ENCODE assay signal across 12 cellular contexts in genomic region chr1:11651017-11651416, GRCh38. TPM values are rescaled to one million over a fixed set of nuclear protein-coding genes. Genes with fewer than 3 reads are reported as not detected.
A peak's percentile ranks its signal among the peaks of the same experiment; 100 is the strongest.
DNase-seq lines count a peak whose midpoint lies in the region; ATAC-seq and TF ChIP-seq lines count a peak whose summit lies in the region.
"Had no signal": no experiment of that assay in that cellular context is flagged by ENCODE, and none has a peak within 500 bp of the region (broad histone marks: within the 10 kb centered on the region; RNA-seq: fewer than 3 reads in every experiment).

No MANE protein-coding gene starts in this region.

- peak overlapping the region; percentile 76 for H3K4me2 ChIP-seq in hepatocyte

- peaks cover 14% of the 10 kb centered on the region for H3K27me3 Mint-ChIP-seq in activated CD4-positive, alpha-beta T cell treated with anti-CD3 and anti-CD28 coated beads, Interleukin-2, amount 10 ng/mL, durations not matched to agents 7 days and 5 days
- H3K27me3 Mint-ChIP-seq in WTC11 (ENCODE audit: low read depth) = peaks cover 22% of the 10 kb centered on the region
- no peaks in the 10 kb centered on the region for H3K27me3 Mint-ChIP-seq in stimulated activated memory B cell treated with anti-CD40 and anti-IgM and Interleukin-4, amounts not matched to agents 10 μg/mL and 1 μg/mL and 100 μg/mL, for 72 hours

- peaks cover 26% of the 10 kb centered on the region for H3K79me2 ChIP-seq in hepatocyte

- no peak for TF ChIP-seq CTCF in WTC11 (IDR thresholded peaks at IDR 0.05)
- TF ChIP-seq CTCF in hepatocyte (IDR thresholded peaks at IDR 0.05; ENCODE audit: poor library complexity) = no peak
- TF ChIP-seq CTCF in uterus (IDR thresholded peaks at IDR 0.05) = no peak

- H3K4me3 ChIP-seq in hepatocyte (no peak overlapping the region), uterus (no peak overlapping the region)
- H3K4me3 ChIP-seq: psoas muscle had no signal

- H4K20me1 ChIP-seq in hepatocyte (ENCODE audit: insufficient read depth, poor library complexity, severe bottlenecking) = no peaks in the 10 kb centered on the region

- H3K36me3 ChIP-seq in hepatocyte (replicated peaks; ENCODE audit: insufficient read depth, low read depth) = no peaks in the 10 kb centered on the region
- H3K36me3 ChIP-seq in uterus = no peaks in the 10 kb centered on the region

- H3K9me2 ChIP-seq in hepatocyte (replicated peaks; ENCODE audit: insufficient read depth) = no peaks in the 10 kb centered on the region

- no peak for DNase-seq in activated CD4-positive, alpha-beta T cell treated with anti-CD3 and anti-CD28 coated beads, Interleukin-2, amount 10 ng/mL, durations not matched to agents 7 days and 5 days
- no peak for DNase-seq in activated CD4-positive, alpha-beta T cell treated with anti-CD3 and anti-CD28 coated beads, Interleukin-2, amount 50 U/mL, for 48 hours
- no peak for DNase-seq in WTC11 (ENCODE audit: low spot score)
- no peak for DNase-seq in hepatocyte (ENCODE audit: low spot score)
- DNase-seq in uterus = no peak
- DNase-seq in SHP77 treated with DMSO at 0.1 percent for 48 hours (lab: John Stamatoyannopoulos, UW) = no peak
- DNase-seq: ACHN, NCI-H2227 treated with DMSO at 0.1 percent for 48 hours had no signal

- H3K4me1 Mint-ChIP-seq in activated CD4-positive, alpha-beta T cell treated with anti-CD3 and anti-CD28 coated beads, Interleukin-2, amount 10 ng/mL, durations not matched to agents 7 days and 5 days = peaks cover 29% of the 10 kb centered on the region
- peaks cover 38% of the 10 kb centered on the region for H3K4me1 Mint-ChIP-seq in WTC11
- peaks cover 26% of the 10 kb centered on the region for H3K4me1 Mint-ChIP-seq in stimulated activated memory B cell treated with anti-CD40 and anti-IgM and Interleukin-4, amounts not matched to agents 10 μg/mL and 1 μg/mL and 100 μg/mL, for 72 hours

- H3K27me3 ChIP-seq in hepatocyte (no peaks in the 10 kb centered on the region), uterus (peaks cover 9 to 17% of the 10 kb centered on the region in 2 donors)

- H3K4me1 ChIP-seq in hepatocyte (ENCODE audit: insufficient read depth) = peaks cover 15% of the 10 kb centered on the region
- peaks cover 0 to 13% of the 10 kb centered on the region in 2 donors for H3K4me1 ChIP-seq in uterus

- H3K27ac ChIP-seq in hepatocyte (no peak overlapping the region), uterus (no peak overlapping the region)
- H3K27ac ChIP-seq: gastroesophageal sphincter, psoas muscle had no signal

- CTCF ChIA-PET in activated CD4-positive, alpha-beta T cell treated with anti-CD3 and anti-CD28 coated beads, Interleukin-2, amount 10 ng/mL, durations not matched to agents 7 days and 5 days (lab: Charles Lee) = interaction anchor here (1.0 to 4.7 kb wide), 15 partner anchors 11 to 639 kb away, joined by 3 to 55 read pairs (median 4); partner anchors contain the start of genes CLCN6, FBXO6, MTHFR and TARDBP
- CTCF ChIA-PET in WTC11 (lab: Charles Lee) = interaction anchor here (1.0 to 3.0 kb wide), 17 partner anchors 9 to 371 kb away, joined by 3 to 23 read pairs (median 8); partner anchors contain the start of genes AGTRAP and FBXO6

- TF ChIP-seq POLR2A in uterus (IDR thresholded peaks at IDR 0.05) = no peak

- H3K27ac Mint-ChIP-seq in activated CD4-positive, alpha-beta T cell treated with anti-CD3 and anti-CD28 coated beads, Interleukin-2, amount 10 ng/mL, durations not matched to agents 7 days and 5 days = peak overlapping the region; percentile 78
- peak overlapping the region; percentile 60; the same call in 1 of the 2 replicates for H3K27ac Mint-ChIP-seq in WTC11
- peak overlapping the region; percentile 62 for H3K27ac Mint-ChIP-seq in stimulated activated memory B cell treated with anti-CD40 and anti-IgM and Interleukin-4, amounts not matched to agents 10 μg/mL and 1 μg/mL and 100 μg/mL, for 72 hours

- ATAC-seq in WTC11 (no peak), GM19463 (IDR thresholded peaks at IDR 0.05; ENCODE audit: unreplicated experiment) (no peak)
- no peak for ATAC-seq in stimulated activated memory B cell treated with anti-CD40 and anti-IgM and Interleukin-4, amounts not matched to agents 10 μg/mL and 1 μg/mL and 100 μg/mL, for 72 hours

- intact Hi-C loops in uterus (cut with DNase I; ENCODE audit: low total_unique reads) = no loop called here

- peaks cover 3% of the 10 kb centered on the region for H3K36me3 Mint-ChIP-seq in activated CD4-positive, alpha-beta T cell treated with anti-CD3 and anti-CD28 coated beads, Interleukin-2, amount 10 ng/mL, durations not matched to agents 7 days and 5 days (ENCODE audit: low read depth)
- peaks cover 6% of the 10 kb centered on the region; the same call in 1 of the 2 replicates for H3K36me3 Mint-ChIP-seq in WTC11
- no peaks in the 10 kb centered on the region for H3K36me3 Mint-ChIP-seq in stimulated activated memory B cell treated with anti-CD40 and anti-IgM and Interleukin-4, amounts not matched to agents 10 μg/mL and 1 μg/mL and 100 μg/mL, for 72 hours

- peak overlapping the region; percentile 60 for H3K4me3 Mint-ChIP-seq in activated CD4-positive, alpha-beta T cell treated with anti-CD3 and anti-CD28 coated beads, Interleukin-2, amount 10 ng/mL, durations not matched to agents 7 days and 5 days
- H3K4me3 Mint-ChIP-seq in WTC11 = peak overlapping the region; percentile 61
- H3K4me3 Mint-ChIP-seq in stimulated activated memory B cell treated with anti-CD40 and anti-IgM and Interleukin-4, amounts not matched to agents 10 μg/mL and 1 μg/mL and 100 μg/mL, for 72 hours = peak overlapping the region; percentile 73

- WGBS in hepatocyte (ENCODE audit: low lambda C conversion rate, missing lambda C conversion rate) = 89% methylated on average over 4 of the region's 4 CpGs

- H3K9me3 ChIP-seq in hepatocyte (ENCODE audit: low read depth) (no peaks in the 10 kb centered on the region), uterus (no peaks in the 10 kb centered on the region)
- H3K9me3 ChIP-seq: gastroesophageal sphincter, psoas muscle had no signal

- POLR2A ChIA-PET in activated CD4-positive, alpha-beta T cell treated with anti-CD3 and anti-CD28 coated beads, Interleukin-2, amount 10 ng/mL, durations not matched to agents 7 days and 5 days (lab: Charles Lee) = no interaction called here
- POLR2A ChIA-PET in WTC11 (lab: Charles Lee) = interaction anchor here (1.4 kb wide), 1 partner anchor 13 kb away, joined by 3 read pairs; the partner anchor contains the start of gene FBXO6

- no peak overlapping the region for H2AFZ ChIP-seq in hepatocyte

- no peaks in the 10 kb centered on the region for H3K9me3 Mint-ChIP-seq in activated CD4-positive, alpha-beta T cell treated with anti-CD3 and anti-CD28 coated beads, Interleukin-2, amount 10 ng/mL, durations not matched to agents 7 days and 5 days
- no peaks in the 10 kb centered on the region for H3K9me3 Mint-ChIP-seq in WTC11
- no peaks in the 10 kb centered on the region for H3K9me3 Mint-ChIP-seq in stimulated activated memory B cell treated with anti-CD40 and anti-IgM and Interleukin-4, amounts not matched to agents 10 μg/mL and 1 μg/mL and 100 μg/mL, for 72 hours

RNA-seq across cellular contexts. Expression of gene FBXO2, which starts 3.2 kb away (rescaled TPM):
- 1 to 10 TPM; 1.8 to 2.1 TPM for total RNA-seq in activated CD4-positive, alpha-beta T cell treated with anti-CD3 and anti-CD28 coated beads, Interleukin-2, amount 10 ng/mL, durations not matched to agents 7 days and 5 days
- total RNA-seq in WTC11 (2021) = 58.2 to 68.2 TPM (median 63.7 TPM) in 3 replicates
- 122 and 134 TPM in 2 replicates for total RNA-seq in hepatocyte
- polyA plus RNA-seq in hepatocyte = 339 and 349 TPM in 2 replicates
- total RNA-seq in uterus = 1 to 10 TPM in 3 of 4 donors, under 1 TPM in 1; 0.59 to 7.2 (median 4.2) TPM

RNA-seq across cellular contexts. Expression of gene FBXO44, which starts 3.7 kb away (rescaled TPM):
- total RNA-seq in activated CD4-positive, alpha-beta T cell treated with anti-CD3 and anti-CD28 coated beads, Interleukin-2, amount 10 ng/mL, durations not matched to agents 7 days and 5 days = 10 to 100 TPM; 32.6 to 37.8 TPM
- total RNA-seq in WTC11 (2021) (34.9 to 45.6 TPM (median 40.6 TPM) in 3 replicates), hepatocyte (15.9 and 24.8 TPM in 2 replicates), uterus (10 to 100 TPM in 3 of 4 donors, 1 to 10 TPM in 1; 7.6 to 26.7 (median 17.6) TPM)
- 37.9 and 41.2 TPM in 2 replicates for polyA plus RNA-seq in hepatocyte

RNA-seq across cellular contexts. Expression of gene FBXO6, which starts 13.0 kb away (rescaled TPM):
- 10 to 100 TPM; 28.1 to 29.6 TPM for total RNA-seq in activated CD4-positive, alpha-beta T cell treated with anti-CD3 and anti-CD28 coated beads, Interleukin-2, amount 10 ng/mL, durations not matched to agents 7 days and 5 days
- total RNA-seq in WTC11 (2021) = 0.74 to 1.3 TPM (median 1.1 TPM) in 3 replicates
- total RNA-seq in hepatocyte = 19.4 and 21.5 TPM in 2 replicates
- 28.9 and 30.0 TPM in 2 replicates for polyA plus RNA-seq in hepatocyte
- 1 to 10 TPM in 2 of 4 donors, under 1 TPM in 2; 0.51 to 5.4 (median 2.2) TPM for total RNA-seq in uterus

RNA-seq across cellular contexts. Expression of gene MAD2L2, which starts 29.9 kb away (rescaled TPM):
- 10 to 100 TPM; 68.7 to 73.3 TPM for total RNA-seq in activated CD4-positive, alpha-beta T cell treated with anti-CD3 and anti-CD28 coated beads, Interleukin-2, amount 10 ng/mL, durations not matched to agents 7 days and 5 days
- 283 to 312 TPM (median 305 TPM) in 3 replicates for total RNA-seq in WTC11 (2021)
- total RNA-seq in hepatocyte = 40.6 and 46.8 TPM in 2 replicates
- polyA plus RNA-seq in hepatocyte = 63.2 and 72.7 TPM in 2 replicates
- total RNA-seq in uterus = 10 to 100 TPM; 24.3 to 66.2 (median 34.6) TPM

RNA-seq across cellular contexts. Expression of gene DRAXIN, which starts 40.5 kb away (rescaled TPM):
- total RNA-seq in activated CD4-positive, alpha-beta T cell treated with anti-CD3 and anti-CD28 coated beads, Interleukin-2, amount 10 ng/mL, durations not matched to agents 7 days and 5 days = under 1 TPM; 0.54 to 0.62 TPM
- 12.0 to 13.4 TPM (median 13.3 TPM) in 3 replicates for total RNA-seq in WTC11 (2021)
- 0.16 and 0.60 TPM in 2 replicates for total RNA-seq in hepatocyte
- 0.28 TPM in 1 of 2 replicates, not detected in the other for polyA plus RNA-seq in hepatocyte
- total RNA-seq in uterus = under 1 TPM in 2 of 4 donors, not detected in 2; 0.06 to 0.41 TPM
